In the genomic region with DNA sequence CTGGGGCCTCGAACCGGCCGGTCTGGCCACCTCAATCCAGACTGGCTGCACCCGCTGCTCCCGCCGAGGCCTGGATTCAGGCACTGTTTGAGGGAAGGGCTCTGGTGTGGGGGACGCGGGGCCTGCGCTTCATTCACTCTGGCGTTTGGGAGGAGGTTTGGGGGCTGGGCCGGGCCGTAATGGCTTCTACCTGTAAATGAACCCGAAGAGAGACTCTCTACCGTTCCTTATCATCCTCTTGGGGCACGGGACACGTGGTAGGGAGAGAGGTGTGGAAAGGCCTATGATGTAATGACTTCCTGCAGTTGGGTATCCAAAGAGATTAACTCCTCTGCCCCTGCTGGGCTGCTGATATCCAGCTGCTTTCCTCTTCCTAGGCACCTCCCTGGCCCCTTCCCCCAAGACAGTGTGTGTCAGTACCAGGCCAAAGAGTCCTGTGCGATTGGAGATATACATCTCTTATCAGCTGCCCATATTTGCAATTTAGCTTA, we compare ENCODE assay signal across 8 cellular contexts. TPM values are rescaled to one million over a fixed set of nuclear protein-coding genes. Genes with fewer than 3 reads are reported as not detected.
DNase-seq lines count a peak whose midpoint lies in the region; ATAC-seq and TF ChIP-seq lines count a peak whose summit lies in the region.

No MANE protein-coding gene starts in this region.

- ATAC-seq in CD4-positive, CD25-positive, alpha-beta regulatory T cell (ENCODE audit: low read depth in 2 of 2): no peak
- ATAC-seq in left lung (peak; percentile 6), HG03039 (IDR thresholded peaks at IDR 0.05; ENCODE audit: unreplicated experiment) (no peak)

- H3K4me1 ChIP-seq in CD4-positive, CD25-positive, alpha-beta regulatory T cell (ENCODE audit: control insufficient read depth, insufficient read depth, low read length, poor library complexity, severe bottlenecking): peaks cover 43% of the 10 kb centered on the region
- H3K4me1 ChIP-seq in SJSA1 (replicated peaks): peaks cover 49% of the 10 kb centered on the region
- peaks cover 32 to 58% of the 10 kb centered on the region in 2 donors for H3K4me1 ChIP-seq in left lung
- H3K4me1 ChIP-seq in stomach smooth muscle (ENCODE audit: control insufficient read depth, insufficient read depth, low read length): peaks cover 21% of the 10 kb centered on the region

- peak overlapping the region; percentile 81 to 93 (median 85) for H3K4me3 Mint-ChIP-seq in CD4-positive, CD25-positive, alpha-beta regulatory T cell

- H3K27me3 Mint-ChIP-seq in CD4-positive, CD25-positive, alpha-beta regulatory T cell: no peaks in the 10 kb centered on the region

- H3K4me1 Mint-ChIP-seq in CD4-positive, CD25-positive, alpha-beta regulatory T cell: peaks cover 25 to 58% (median 44%) of the 10 kb centered on the region in 4 donors

- no peaks in the 10 kb centered on the region for H3K9me3 ChIP-seq in CD4-positive, CD25-positive, alpha-beta regulatory T cell (ENCODE audit: control insufficient read depth in 2 of 2, low read length in 2 of 2)
- no peaks in the 10 kb centered on the region for H3K9me3 ChIP-seq in SJSA1 (replicated peaks)
- H3K9me3 ChIP-seq in left lung: no peaks in the 10 kb centered on the region
- H3K9me3 ChIP-seq in stomach smooth muscle (ENCODE audit: control insufficient read depth in 2 of 2, low read length in 2 of 2): no peaks in the 10 kb centered on the region

- no peak for DNase-seq in CD4-positive, CD25-positive, alpha-beta regulatory T cell
- DNase-seq in HT1080 (ENCODE audit: low read depth) (peak; percentile 85), SJSA1 (ENCODE audit: low read depth in 1 of 2, low spot score in 2 of 2) (peak; percentile 66 to 74), dorsolateral prefrontal cortex (peak in 8 of 10 donors; percentile 42 to 69 (median 50)), left lung (peak; percentile 81), NCI-H1092 treated with DMSO at 0.1 percent for 48 hours (lab: John Stamatoyannopoulos, UW) (no peak)

- peak overlapping the region; percentile 83 to 95 for H3K9ac ChIP-seq in stomach smooth muscle (ENCODE audit: low read length in 2 of 2)

- peak overlapping the region; percentile 26 for H3K4me3 ChIP-seq in CD4-positive, CD25-positive, alpha-beta regulatory T cell (ENCODE audit: low read depth, low read length)
- peak overlapping the region; percentile 93 for H3K4me3 ChIP-seq in SJSA1
- H3K4me3 ChIP-seq in dorsolateral prefrontal cortex: peak overlapping the region; percentile 78 to 99 (median 94)
- H3K4me3 ChIP-seq in left lung: peak overlapping the region; percentile 39 to 84
- H3K4me3 ChIP-seq in stomach smooth muscle (ENCODE audit: low read length in 2 of 2): peak overlapping the region; percentile 97 to 98

- H3K27me3 ChIP-seq in CD4-positive, CD25-positive, alpha-beta regulatory T cell (ENCODE audit: control insufficient read depth, insufficient read depth, low read length): no peaks in the 10 kb centered on the region
- H3K27me3 ChIP-seq in SJSA1 (replicated peaks) (no peaks in the 10 kb centered on the region), dorsolateral prefrontal cortex (no peaks in the 10 kb centered on the region), left lung (no peaks in the 10 kb centered on the region), stomach smooth muscle (ENCODE audit: control insufficient read depth in 1 of 2, insufficient read depth in 2 of 2, low read length in 2 of 2) (no peaks in the 10 kb centered on the region)

- peaks cover 0 to 5% (median 0%) of the 10 kb centered on the region in 7 donors for H3K9me3 Mint-ChIP-seq in CD4-positive, CD25-positive, alpha-beta regulatory T cell

- H3K27ac Mint-ChIP-seq in CD4-positive, CD25-positive, alpha-beta regulatory T cell: peak overlapping the region; percentile 4 to 88 (median 87)

- H3K36me3 Mint-ChIP-seq in CD4-positive, CD25-positive, alpha-beta regulatory T cell: peaks cover 10% of the 10 kb centered on the region

- peaks cover 8% of the 10 kb centered on the region for H3K36me3 ChIP-seq in CD4-positive, CD25-positive, alpha-beta regulatory T cell (ENCODE audit: control insufficient read depth, insufficient read depth, low read length)
- H3K36me3 ChIP-seq in SJSA1 (peaks cover 41% of the 10 kb centered on the region), left lung (peaks cover 0 to 6% of the 10 kb centered on the region in 2 donors), stomach smooth muscle (ENCODE audit: control insufficient read depth in 2 of 2, insufficient read depth in 2 of 2, low read length in 2 of 2) (peaks cover 4% of the 10 kb centered on the region in 2 donors)

- TF ChIP-seq CTCF in dorsolateral prefrontal cortex (IDR thresholded peaks at IDR 0.05 in 54 of 56, conservative IDR thresholded peaks at IDR 0.05 in 2 of 56; ENCODE audit: low read depth in 1 of 56, partially characterized antibody in 56 of 56): peak in 1 of 56 donors; percentile 32
- no peak for TF ChIP-seq CTCF in left lung (IDR thresholded peaks at IDR 0.05)

- no peak overlapping the region for H3K27ac ChIP-seq in CD4-positive, CD25-positive, alpha-beta regulatory T cell (ENCODE audit: insufficient read depth, low read length, poor library complexity, severe bottlenecking)
- peak overlapping the region; percentile 42 for H3K27ac ChIP-seq in SJSA1
- peak overlapping the region in 58 of 59 donors; percentile 43 to 100 (median 99) for H3K27ac ChIP-seq in dorsolateral prefrontal cortex
- peak overlapping the region; percentile 98 to 99 for H3K27ac ChIP-seq in left lung
- H3K27ac ChIP-seq in stomach smooth muscle (ENCODE audit: low read length): peak overlapping the region; percentile 99

- intact Hi-C loops in dorsolateral prefrontal cortex (cut with DNase I) (no loop called here), left lung (cut with DNase I) (no loop called here)

RNA-seq across cellular contexts. Expression of a gene that starts 1.8 kb away (rescaled TPM):
- 24.2 TPM for total RNA-seq in CD4-positive, CD25-positive, alpha-beta regulatory T cell
- 10 to 100 TPM; 16.9 to 23.3 (median 20.2) TPM for polyA plus RNA-seq in CD4-positive, CD25-positive, alpha-beta regulatory T cell
- 8.7 and 11.5 TPM in 2 replicates for total RNA-seq in HT1080 (2014; rRNA removed; shearing (Covaris generic))
- 8.3 and 10.8 TPM in 2 replicates for polyA plus RNA-seq in HT1080 (2015; cell fraction: cytosol; rRNA removed)
- 10.1 and 12.5 TPM in 2 replicates for polyA plus RNA-seq in HT1080 (2015; cell fraction: nucleus; rRNA removed)
- total RNA-seq in SJSA1 (2014; rRNA removed; shearing (Covaris generic)): 15.3 and 20.4 TPM in 2 replicates
- total RNA-seq in dorsolateral prefrontal cortex (100 to 1,000 TPM in 4 of 120 experiments, 10 to 100 TPM in 116; 60.9 to 108 (median 81.7) TPM), left lung (10 to 100 TPM; 50.0 to 53.9 TPM)

Comparison
In these comparisons a context has a peak if more than half of its experiments do, and no peak if none do; other contexts are left out.
1. DNase-seq: peak in HT1080 (single experiment), SJSA1 (2 of 2), dorsolateral prefrontal cortex (8 of 10) and left lung (2 of 2); none in CD4-positive, CD25-positive, alpha-beta regulatory T cell (0 of 3) and NCI-H1092 treated with DMSO at 0.1 percent for 48 hours (single experiment).
2. H3K4me3 ChIP-seq: peak in every context shown above with its lines; median percentile 98 in stomach smooth muscle; 94 in dorsolateral prefrontal cortex; 93 in SJSA1; 62 in left lung; 26 in CD4-positive, CD25-positive, alpha-beta regulatory T cell.